ENCODE assay signal across 1 cellular context in genomic region chr13:27663947-27664346, GRCh38.
TF ChIP-seq lines count a peak whose summit lies in the region.

No MANE protein-coding gene starts in this region.

TF ChIP-seq in H1, 55 proteins besides CTCF, POLR2A, EP300 and RAD21:
- TF ChIP-seq KDM4A (IDR thresholded peaks at IDR 0.05; ENCODE audit: low read depth, low read length, severe bottlenecking) = no peak
- TF ChIP-seq HDAC6 (IDR thresholded peaks at IDR 0.05; ENCODE audit: low read depth, low read length) = no peak
- TF ChIP-seq ZNF274 (IDR thresholded peaks at IDR 0.05; ENCODE audit: borderline replicate concordance, extremely low read depth, low read length) = no peak
- no peak for TF ChIP-seq SIX5 (IDR thresholded peaks at IDR 0.05; ENCODE audit: low read depth, low read length)
- TF ChIP-seq TBP (IDR thresholded peaks at IDR 0.05; ENCODE audit: low read depth, low read length) = no peak
- no peak for TF ChIP-seq BCL11A (IDR thresholded peaks at IDR 0.05; ENCODE audit: low read depth in 2 of 2, low read length in 2 of 2)
- TF ChIP-seq SP1 (IDR thresholded peaks at IDR 0.05; ENCODE audit: low read depth, low read length) = no peak
- TF ChIP-seq NANOG (IDR thresholded peaks at IDR 0.05; ENCODE audit: insufficient read depth, low read depth, low read length, poor library complexity, severe bottlenecking) = no peak
- TF ChIP-seq USF2 (IDR thresholded peaks at IDR 0.05; ENCODE audit: low read length) = 0 out of 2 replicates have a peak, but pooled peaks have one; percentile 59
- TF ChIP-seq RFX5 (IDR thresholded peaks at IDR 0.05; ENCODE audit: borderline replicate concordance, low read depth, low read length) = no peak
- no peak for TF ChIP-seq CTBP2 (IDR thresholded peaks at IDR 0.05; ENCODE audit: borderline replicate concordance, insufficient read depth, insufficient read length, low read length)
- TF ChIP-seq, protein P1, sequence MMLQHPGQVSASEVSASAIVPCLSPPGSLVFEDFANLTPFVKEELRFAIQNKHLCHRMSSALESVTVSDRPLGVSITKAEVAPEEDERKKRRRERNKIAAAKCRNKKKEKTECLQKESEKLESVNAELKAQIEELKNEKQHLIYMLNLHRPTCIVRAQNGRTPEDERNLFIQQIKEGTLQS (IDR thresholded peaks at IDR 0.05; ENCODE audit: insufficient read depth, low read depth, low read length) = no peak
- TF ChIP-seq KDM1A (IDR thresholded peaks at IDR 0.05; ENCODE audit: borderline replicate concordance, low read length) = no peak
- peak; percentile 71 for TF ChIP-seq TEAD4 (IDR thresholded peaks at IDR 0.05; ENCODE audit: low read depth, low read length)
- TF ChIP-seq TCF12 (IDR thresholded peaks at IDR 0.05; ENCODE audit: low read depth, low read length) = no peak
- TF ChIP-seq GABPA (IDR thresholded peaks at IDR 0.05; ENCODE audit: borderline replicate concordance, insufficient read depth, low read length) = no peak
- TF ChIP-seq PHF8 (conservative IDR thresholded peaks at IDR 0.05; ENCODE audit: low read depth, low read length) = no peak
- TF ChIP-seq, protein P2, sequence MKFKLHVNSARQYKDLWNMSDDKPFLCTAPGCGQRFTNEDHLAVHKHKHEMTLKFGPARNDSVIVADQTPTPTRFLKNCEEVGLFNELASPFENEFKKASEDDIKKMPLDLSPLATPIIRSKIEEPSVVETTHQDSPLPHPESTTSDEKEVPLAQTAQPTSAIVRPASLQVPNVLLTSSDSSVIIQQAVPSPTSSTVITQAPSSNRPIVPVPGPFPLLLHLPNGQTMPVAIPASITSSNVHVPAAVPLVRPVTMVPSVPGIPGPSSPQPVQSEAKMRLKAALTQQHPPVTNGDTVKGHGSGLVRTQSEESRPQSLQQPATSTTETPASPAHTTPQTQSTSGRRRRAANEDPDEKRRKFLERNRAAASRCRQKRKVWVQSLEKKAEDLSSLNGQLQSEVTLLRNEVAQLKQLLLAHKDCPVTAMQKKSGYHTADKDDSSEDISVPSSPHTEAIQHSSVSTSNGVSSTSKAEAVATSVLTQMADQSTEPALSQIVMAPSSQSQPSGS (IDR thresholded peaks at IDR 0.05; ENCODE audit: low read length) = no peak
- no peak for TF ChIP-seq NRF1 (IDR thresholded peaks at IDR 0.05; ENCODE audit: low read depth, low read length)
- TF ChIP-seq MAX (IDR thresholded peaks at IDR 0.05) = peak; percentile 25; the same call in 1 of the 2 replicates
- no peak for TF ChIP-seq CHD2 (IDR thresholded peaks at IDR 0.05; ENCODE audit: low read length)
